Comparison of ENCODE assay signal across 1 cellular context in the genomic region with DNA sequence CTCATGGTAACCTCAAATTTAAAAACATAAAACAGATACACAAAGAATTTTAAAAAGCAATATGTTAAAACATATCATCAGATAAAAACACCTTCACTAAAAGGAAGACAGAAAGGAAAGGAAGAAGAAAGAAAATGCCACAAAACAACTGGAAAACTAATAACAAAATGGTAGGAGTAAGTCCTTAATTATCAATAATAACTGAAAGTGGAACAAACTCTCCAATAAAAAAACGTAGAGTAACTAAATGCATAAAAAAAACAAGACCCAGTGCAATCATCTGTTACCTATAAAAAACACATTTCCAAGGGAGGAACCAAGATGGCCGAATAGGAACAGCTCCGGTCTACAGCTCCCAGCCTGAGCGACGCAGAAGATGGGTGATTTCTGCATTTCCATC.
TF ChIP-seq lines count a peak whose summit lies in the region.

No MANE protein-coding gene starts in this region.

TF ChIP-seq in K562, 482 proteins besides CTCF, POLR2A, EP300 and RAD21 (continues in another document):
- TF ChIP-seq RAD51 (IDR thresholded peaks at IDR 0.05; ENCODE audit: borderline replicate concordance, low read depth), result no peak
- TF ChIP-seq NFE2 (IDR thresholded peaks at IDR 0.05; ENCODE audit: low read depth), result no peak
- TF ChIP-seq, protein P1, sequence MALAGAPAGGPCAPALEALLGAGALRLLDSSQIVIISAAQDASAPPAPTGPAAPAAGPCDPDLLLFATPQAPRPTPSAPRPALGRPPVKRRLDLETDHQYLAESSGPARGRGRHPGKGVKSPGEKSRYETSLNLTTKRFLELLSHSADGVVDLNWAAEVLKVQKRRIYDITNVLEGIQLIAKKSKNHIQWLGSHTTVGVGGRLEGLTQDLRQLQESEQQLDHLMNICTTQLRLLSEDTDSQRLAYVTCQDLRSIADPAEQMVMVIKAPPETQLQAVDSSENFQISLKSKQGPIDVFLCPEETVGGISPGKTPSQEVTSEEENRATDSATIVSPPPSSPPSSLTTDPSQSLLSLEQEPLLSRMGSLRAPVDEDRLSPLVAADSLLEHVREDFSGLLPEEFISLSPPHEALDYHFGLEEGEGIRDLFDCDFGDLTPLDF (CRISPR knock-in tag; IDR thresholded peaks at IDR 0.05), result no peak
- no peak for TF ChIP-seq DDX20 (tag; IDR thresholded peaks at IDR 0.05; ENCODE audit: low read depth)
- TF ChIP-seq ZNF124 (CRISPR knock-in tag; IDR thresholded peaks at IDR 0.05), result no peak
- TF ChIP-seq RFX5 (IDR thresholded peaks at IDR 0.05; ENCODE audit: low read depth, low read length), result no peak
- no peak for TF ChIP-seq HDAC6 (IDR thresholded peaks at IDR 0.05; ENCODE audit: low read depth, low read length)
- TF ChIP-seq ZNF263 (CRISPR knock-in tag; IDR thresholded peaks at IDR 0.05; ENCODE audit: borderline replicate concordance), result no peak
- 0 out of 2 replicates have a peak, but pooled peaks have one; percentile 40 for TF ChIP-seq ZZZ3 (IDR thresholded peaks at IDR 0.05)
- TF ChIP-seq ETV5 (CRISPR knock-in tag; IDR thresholded peaks at IDR 0.05; ENCODE audit: low read depth), result no peak
- no peak for TF ChIP-seq POLR2G (IDR thresholded peaks at IDR 0.05; ENCODE audit: low read depth, low read length)
- TF ChIP-seq KLF16 (IDR thresholded peaks at IDR 0.05), result no peak
- peak; percentile 77; the same call in 1 of the 2 replicates for TF ChIP-seq HDGF (IDR thresholded peaks at IDR 0.05)
- no peak for TF ChIP-seq HNRNPK (IDR thresholded peaks at IDR 0.05; ENCODE audit: low read depth, low read length, poor library complexity, severe bottlenecking)
- TF ChIP-seq, protein P2, sequence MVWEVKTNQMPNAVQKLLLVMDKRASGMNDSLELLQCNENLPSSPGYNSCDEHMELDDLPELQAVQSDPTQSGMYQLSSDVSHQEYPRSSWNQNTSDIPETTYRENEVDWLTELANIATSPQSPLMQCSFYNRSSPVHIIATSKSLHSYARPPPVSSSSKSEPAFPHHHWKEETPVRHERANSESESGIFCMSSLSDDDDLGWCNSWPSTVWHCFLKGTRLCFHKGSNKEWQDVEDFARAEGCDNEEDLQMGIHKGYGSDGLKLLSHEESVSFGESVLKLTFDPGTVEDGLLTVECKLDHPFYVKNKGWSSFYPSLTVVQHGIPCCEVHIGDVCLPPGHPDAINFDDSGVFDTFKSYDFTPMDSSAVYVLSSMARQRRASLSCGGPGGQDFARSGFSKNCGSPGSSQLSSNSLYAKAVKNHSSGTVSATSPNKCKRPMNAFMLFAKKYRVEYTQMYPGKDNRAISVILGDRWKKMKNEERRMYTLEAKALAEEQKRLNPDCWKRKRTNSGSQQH (CRISPR knock-in tag; IDR thresholded peaks at IDR 0.05), result no peak
- TF ChIP-seq, protein P3, sequence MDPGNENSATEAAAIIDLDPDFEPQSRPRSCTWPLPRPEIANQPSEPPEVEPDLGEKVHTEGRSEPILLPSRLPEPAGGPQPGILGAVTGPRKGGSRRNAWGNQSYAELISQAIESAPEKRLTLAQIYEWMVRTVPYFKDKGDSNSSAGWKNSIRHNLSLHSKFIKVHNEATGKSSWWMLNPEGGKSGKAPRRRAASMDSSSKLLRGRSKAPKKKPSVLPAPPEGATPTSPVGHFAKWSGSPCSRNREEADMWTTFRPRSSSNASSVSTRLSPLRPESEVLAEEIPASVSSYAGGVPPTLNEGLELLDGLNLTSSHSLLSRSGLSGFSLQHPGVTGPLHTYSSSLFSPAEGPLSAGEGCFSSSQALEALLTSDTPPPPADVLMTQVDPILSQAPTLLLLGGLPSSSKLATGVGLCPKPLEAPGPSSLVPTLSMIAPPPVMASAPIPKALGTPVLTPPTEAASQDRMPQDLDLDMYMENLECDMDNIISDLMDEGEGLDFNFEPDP (CRISPR knock-in tag; IDR thresholded peaks at IDR 0.05), result no peak
- TF ChIP-seq SIX5 (IDR thresholded peaks at IDR 0.05; ENCODE audit: borderline replicate concordance in 1 of 2, insufficient read depth in 1 of 2, low read depth in 1 of 2, low read length in 2 of 2), result no peak
- TF ChIP-seq ZNF561 (CRISPR knock-in tag; conservative IDR thresholded peaks at IDR 0.05), result no peak
- TF ChIP-seq ATF7 (IDR thresholded peaks at IDR 0.05), result no peak
- TF ChIP-seq, protein P4, sequence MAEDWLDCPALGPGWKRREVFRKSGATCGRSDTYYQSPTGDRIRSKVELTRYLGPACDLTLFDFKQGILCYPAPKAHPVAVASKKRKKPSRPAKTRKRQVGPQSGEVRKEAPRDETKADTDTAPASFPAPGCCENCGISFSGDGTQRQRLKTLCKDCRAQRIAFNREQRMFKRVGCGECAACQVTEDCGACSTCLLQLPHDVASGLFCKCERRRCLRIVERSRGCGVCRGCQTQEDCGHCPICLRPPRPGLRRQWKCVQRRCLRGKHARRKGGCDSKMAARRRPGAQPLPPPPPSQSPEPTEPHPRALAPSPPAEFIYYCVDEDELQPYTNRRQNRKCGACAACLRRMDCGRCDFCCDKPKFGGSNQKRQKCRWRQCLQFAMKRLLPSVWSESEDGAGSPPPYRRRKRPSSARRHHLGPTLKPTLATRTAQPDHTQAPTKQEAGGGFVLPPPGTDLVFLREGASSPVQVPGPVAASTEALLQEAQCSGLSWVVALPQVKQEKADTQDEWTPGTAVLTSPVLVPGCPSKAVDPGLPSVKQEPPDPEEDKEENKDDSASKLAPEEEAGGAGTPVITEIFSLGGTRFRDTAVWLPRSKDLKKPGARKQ (CRISPR knock-in tag; IDR thresholded peaks at IDR 0.05), result no peak
- no peak for TF ChIP-seq PHF8 (IDR thresholded peaks at IDR 0.05; ENCODE audit: borderline replicate concordance, low read length)
- no peak for TF ChIP-seq E2F3 (CRISPR knock-in tag; IDR thresholded peaks at IDR 0.05)
- TF ChIP-seq ZNF77 (CRISPR knock-in tag; IDR thresholded peaks at IDR 0.05), result no peak
- no peak for TF ChIP-seq KLF10 (CRISPR knock-in tag; IDR thresholded peaks at IDR 0.05)
- no peak for TF ChIP-seq NEUROD1 (IDR thresholded peaks at IDR 0.05; ENCODE audit: borderline replicate concordance, low read depth, low read length, partially characterized antibody)
- no peak for TF ChIP-seq ZNF764 (CRISPR knock-in tag; IDR thresholded peaks at IDR 0.05; ENCODE audit: low read depth)
- TF ChIP-seq KDM4B (IDR thresholded peaks at IDR 0.05; ENCODE audit: borderline replicate concordance in 2 of 2, low read depth in 1 of 2), result peak in 1 of 2 experiments; percentile 78; a peak in 1 of 4 replicates
- peak; percentile 68 for TF ChIP-seq POLR2H (tag; IDR thresholded peaks at IDR 0.05; ENCODE audit: low read depth)
- TF ChIP-seq ZNF165 (CRISPR knock-in tag; IDR thresholded peaks at IDR 0.05; ENCODE audit: borderline replicate concordance), result no peak
- no peak for TF ChIP-seq ELF1 (tag; IDR thresholded peaks at IDR 0.05)
- no peak for TF ChIP-seq NUFIP1 (IDR thresholded peaks at IDR 0.05; ENCODE audit: partially characterized antibody)
- no peak for TF ChIP-seq TFAM (CRISPR knock-in tag; conservative IDR thresholded peaks at IDR 0.05)
- TF ChIP-seq ZNF75A (CRISPR knock-in tag; IDR thresholded peaks at IDR 0.05), result no peak
- TF ChIP-seq, protein P5, sequence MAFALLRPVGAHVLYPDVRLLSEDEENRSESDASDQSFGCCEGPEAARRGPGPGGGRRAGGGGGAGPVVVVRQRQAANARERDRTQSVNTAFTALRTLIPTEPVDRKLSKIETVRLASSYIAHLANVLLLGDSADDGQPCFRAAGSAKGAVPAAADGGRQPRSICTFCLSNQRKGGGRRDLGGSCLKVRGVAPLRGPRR (CRISPR knock-in tag; IDR thresholded peaks at IDR 0.05), result no peak
- TF ChIP-seq HSF4 (CRISPR knock-in tag; IDR thresholded peaks at IDR 0.05; ENCODE audit: borderline replicate concordance), result no peak
- TF ChIP-seq ZNF431 (CRISPR knock-in tag; IDR thresholded peaks at IDR 0.05), result no peak
- no peak for TF ChIP-seq MYNN (IDR thresholded peaks at IDR 0.05)
- no peak for TF ChIP-seq MYNN (CRISPR knock-in tag; IDR thresholded peaks at IDR 0.05)
- no peak for TF ChIP-seq ARNT (IDR thresholded peaks at IDR 0.05)
- no peak for TF ChIP-seq ZNF212 (CRISPR knock-in tag; IDR thresholded peaks at IDR 0.05)
- no peak for TF ChIP-seq EGR1 (conservative IDR thresholded peaks at IDR 0.05)
- TF ChIP-seq ESRRA (IDR thresholded peaks at IDR 0.05; ENCODE audit: borderline replicate concordance, low read depth), result no peak
- no peak for TF ChIP-seq MYC (IDR thresholded peaks at IDR 0.05; ENCODE audit: low read depth, low read length)
- TF ChIP-seq MYC (CRISPR knock-in tag; IDR thresholded peaks at IDR 0.05; ENCODE audit: borderline replicate concordance, low read depth), result no peak
- 0 out of 2 replicates have a peak, but pooled peaks have one; percentile 47 for TF ChIP-seq ZEB2 (IDR thresholded peaks at IDR 0.05)
- TF ChIP-seq ZNF707 (CRISPR knock-in tag; conservative IDR thresholded peaks at IDR 0.05), result no peak
- TF ChIP-seq ETS2 (tag; IDR thresholded peaks at IDR 0.05; ENCODE audit: borderline replicate concordance, poor library complexity, severe bottlenecking), result no peak
- TF ChIP-seq SNIP1 (IDR thresholded peaks at IDR 0.05; ENCODE audit: low read depth), result no peak
- TF ChIP-seq ZNF699 (CRISPR knock-in tag; IDR thresholded peaks at IDR 0.05; ENCODE audit: insufficient replicate concordance), result no peak
- no peak for TF ChIP-seq ZNF830 (CRISPR knock-in tag; IDR thresholded peaks at IDR 0.05)
- no peak for TF ChIP-seq MAFF (IDR thresholded peaks at IDR 0.05; ENCODE audit: low read length)
- TF ChIP-seq FOXA1 (IDR thresholded peaks at IDR 0.05; ENCODE audit: borderline replicate concordance), result no peak
- TF ChIP-seq ZNF174 (CRISPR knock-in tag; IDR thresholded peaks at IDR 0.05), result no peak
- TF ChIP-seq RHOXF2B (CRISPR knock-in tag; conservative IDR thresholded peaks at IDR 0.05), result no peak
- TF ChIP-seq ZNF134 (CRISPR knock-in tag; conservative IDR thresholded peaks at IDR 0.05), result no peak
- TF ChIP-seq SMARCE1 (IDR thresholded peaks at IDR 0.05), result no peak
- TF ChIP-seq ILK (tag; IDR thresholded peaks at IDR 0.05; ENCODE audit: borderline replicate concordance, low read depth), result no peak
- TF ChIP-seq U2AF1 (optimal IDR thresholded peaks at IDR 0.05; ENCODE audit: low read depth, low read length), result no peak
- TF ChIP-seq SRSF7 (optimal IDR thresholded peaks at IDR 0.05; ENCODE audit: low read depth, low read length), result no peak
- TF ChIP-seq BMI1 (IDR thresholded peaks at IDR 0.05; ENCODE audit: low read length), result no peak
- TF ChIP-seq GTF2E2 (tag; IDR thresholded peaks at IDR 0.05), result no peak
- peak; percentile 30 for TF ChIP-seq ZBTB8A (IDR thresholded peaks at IDR 0.05; ENCODE audit: partially characterized antibody)
- no peak for TF ChIP-seq ZFP36 (IDR thresholded peaks at IDR 0.05; ENCODE audit: low read depth, low read length, partially characterized antibody)
- peak; percentile 60 for TF ChIP-seq BRD9 (IDR thresholded peaks at IDR 0.05; ENCODE audit: low read depth, partially characterized antibody)
- TF ChIP-seq PTBP1 (IDR thresholded peaks at IDR 0.05; ENCODE audit: low read depth, low read length), result no peak
- no peak for TF ChIP-seq GABPA (tag; conservative IDR thresholded peaks at IDR 0.05; ENCODE audit: low read depth)
- no peak for TF ChIP-seq CBX8 (IDR thresholded peaks at IDR 0.05; ENCODE audit: borderline replicate concordance, extremely low read depth, low read depth, low read length, poor library complexity, severe bottlenecking)
- TF ChIP-seq NFIC (IDR thresholded peaks at IDR 0.05), result no peak
- no peak for TF ChIP-seq ZNF778 (CRISPR knock-in tag; IDR thresholded peaks at IDR 0.05)
- TF ChIP-seq U2AF2 (optimal IDR thresholded peaks at IDR 0.05; ENCODE audit: low read depth, low read length), result no peak
- peak; percentile 24; the same call in 1 of the 2 replicates for TF ChIP-seq L3MBTL2 (IDR thresholded peaks at IDR 0.05)
- TF ChIP-seq, protein P6, sequence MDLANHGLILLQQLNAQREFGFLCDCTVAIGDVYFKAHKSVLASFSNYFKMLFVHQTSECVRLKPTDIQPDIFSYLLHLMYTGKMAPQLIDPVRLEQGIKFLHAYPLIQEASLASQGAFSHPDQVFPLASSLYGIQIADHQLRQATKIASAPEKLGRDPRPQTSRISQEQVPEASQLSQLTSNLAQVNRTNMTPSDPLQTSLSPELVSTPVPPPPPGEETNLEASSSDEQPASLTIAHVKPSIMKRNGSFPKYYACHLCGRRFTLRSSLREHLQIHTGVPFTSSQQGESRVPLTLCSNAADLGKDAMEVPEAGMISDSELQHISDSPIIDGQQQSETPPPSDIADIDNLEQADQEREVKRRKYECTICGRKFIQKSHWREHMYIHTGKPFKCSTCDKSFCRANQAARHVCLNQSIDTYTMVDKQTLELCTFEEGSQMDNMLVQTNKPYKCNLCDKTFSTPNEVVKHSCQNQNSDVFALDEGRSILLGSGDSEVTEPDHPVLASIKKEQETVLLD (IDR thresholded peaks at IDR 0.05), result 0 out of 2 replicates have a peak, but pooled peaks have one; percentile 36
- no peak for TF ChIP-seq BCOR (IDR thresholded peaks at IDR 0.05)
- TF ChIP-seq NBN (IDR thresholded peaks at IDR 0.05; ENCODE audit: low read depth), result peak; percentile 45; the same call in 1 of the 2 replicates
- no peak for TF ChIP-seq ZNF384 (IDR thresholded peaks at IDR 0.05; ENCODE audit: low read depth, low read length)
- TF ChIP-seq, protein P7, sequence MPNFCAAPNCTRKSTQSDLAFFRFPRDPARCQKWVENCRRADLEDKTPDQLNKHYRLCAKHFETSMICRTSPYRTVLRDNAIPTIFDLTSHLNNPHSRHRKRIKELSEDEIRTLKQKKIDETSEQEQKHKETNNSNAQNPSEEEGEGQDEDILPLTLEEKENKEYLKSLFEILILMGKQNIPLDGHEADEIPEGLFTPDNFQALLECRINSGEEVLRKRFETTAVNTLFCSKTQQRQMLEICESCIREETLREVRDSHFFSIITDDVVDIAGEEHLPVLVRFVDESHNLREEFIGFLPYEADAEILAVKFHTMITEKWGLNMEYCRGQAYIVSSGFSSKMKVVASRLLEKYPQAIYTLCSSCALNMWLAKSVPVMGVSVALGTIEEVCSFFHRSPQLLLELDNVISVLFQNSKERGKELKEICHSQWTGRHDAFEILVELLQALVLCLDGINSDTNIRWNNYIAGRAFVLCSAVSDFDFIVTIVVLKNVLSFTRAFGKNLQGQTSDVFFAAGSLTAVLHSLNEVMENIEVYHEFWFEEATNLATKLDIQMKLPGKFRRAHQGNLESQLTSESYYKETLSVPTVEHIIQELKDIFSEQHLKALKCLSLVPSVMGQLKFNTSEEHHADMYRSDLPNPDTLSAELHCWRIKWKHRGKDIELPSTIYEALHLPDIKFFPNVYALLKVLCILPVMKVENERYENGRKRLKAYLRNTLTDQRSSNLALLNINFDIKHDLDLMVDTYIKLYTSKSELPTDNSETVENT (CRISPR knock-in tag; IDR thresholded peaks at IDR 0.05), result no peak
- TF ChIP-seq ZNF217 (CRISPR knock-in tag; IDR thresholded peaks at IDR 0.05), result no peak
- TF ChIP-seq THRAP3 (IDR thresholded peaks at IDR 0.05; ENCODE audit: borderline replicate concordance), result peak; percentile 83; the same call in 1 of the 2 replicates
- TF ChIP-seq XRCC3 (IDR thresholded peaks at IDR 0.05), result no peak
